In genomic region chr15:72796210-72796514, GRCh38 we compare ENCODE assay signal across 8 cellular contexts. TPM values are rescaled to one million over a fixed set of nuclear protein-coding genes. Genes with fewer than 3 reads are reported as not detected.
A peak's percentile ranks its signal among the peaks of the same experiment; 100 is the strongest.
DNase-seq lines count a peak whose midpoint lies in the region; ATAC-seq and TF ChIP-seq lines count a peak whose summit lies in the region.

No MANE protein-coding gene starts in this region.

- no peak for DNase-seq in T-helper 1 cell
- peak; percentile 50 for DNase-seq in SW480 (ENCODE audit: low spot score)
- DNase-seq in smooth muscle cell (lab: John Stamatoyannopoulos, UW; ENCODE audit: unreplicated experiment): no peak
- DNase-seq in SHP77 treated with DMSO at 0.1 percent for 48 hours (lab: John Stamatoyannopoulos, UW): no peak
- DNase-seq in prostate gland (ENCODE audit: low spot score): no peak
- DNase-seq in NCI-H2081 (lab: John Stamatoyannopoulos, UW): no peak

- no peaks in the 10 kb centered on the region for H3F3A ChIP-seq in smooth muscle cell (ENCODE audit: low read depth)

- no peak overlapping the region for H3K9ac ChIP-seq in smooth muscle cell (ENCODE audit: low read depth)

- ATAC-seq in gastroesophageal sphincter: peak; percentile 12

- TF ChIP-seq CTCF in gastroesophageal sphincter (IDR thresholded peaks at IDR 0.05): no peak
- no peak for TF ChIP-seq CTCF in smooth muscle cell (IDR thresholded peaks at IDR 0.05; ENCODE audit: borderline replicate concordance, insufficient read depth, poor library complexity, severe bottlenecking)
- TF ChIP-seq CTCF in prostate gland (IDR thresholded peaks at IDR 0.05): no peak

- peak overlapping the region in 1 of 2 donors; percentile 56 for H3K4me3 ChIP-seq in gastroesophageal sphincter
- peak overlapping the region; percentile 61 for H3K4me3 ChIP-seq in smooth muscle cell
- no peak overlapping the region for H3K4me3 ChIP-seq in prostate gland

- peaks cover 14% of the 10 kb centered on the region for H3K27me3 ChIP-seq in gastroesophageal sphincter
- no peaks in the 10 kb centered on the region for H3K27me3 ChIP-seq in smooth muscle cell (ENCODE audit: low read depth)
- no peaks in the 10 kb centered on the region for H3K27me3 ChIP-seq in prostate gland (replicated peaks; ENCODE audit: insufficient read depth)

- peak overlapping the region; percentile 57 for H3K27ac Mint-ChIP-seq in T-helper 1 cell treated with Interleukin-12 subunit alpha and Interleukin-12 subunit beta and Interleukin-4 antibody, amounts not matched to agents 30 μg/mL and 1 μg/mL, for 36 hours

- H4K20me1 ChIP-seq in smooth muscle cell (ENCODE audit: low read depth): no peaks in the 10 kb centered on the region

- peaks cover 7% of the 10 kb centered on the region for H3K4me1 Mint-ChIP-seq in T-helper 1 cell treated with Interleukin-12 subunit alpha and Interleukin-12 subunit beta and Interleukin-4 antibody, amounts not matched to agents 30 μg/mL and 1 μg/mL, for 36 hours (ENCODE audit: low read depth)

- H3K4me2 ChIP-seq in smooth muscle cell: peak overlapping the region; percentile 89

- no peaks in the 10 kb centered on the region for H3K36me3 Mint-ChIP-seq in T-helper 1 cell treated with Interleukin-12 subunit alpha and Interleukin-12 subunit beta and Interleukin-4 antibody, amounts not matched to agents 30 μg/mL and 1 μg/mL, for 36 hours (ENCODE audit: low read depth)

- H3K36me3 ChIP-seq in gastroesophageal sphincter (no peaks in the 10 kb centered on the region), smooth muscle cell (ENCODE audit: low read depth) (no peaks in the 10 kb centered on the region), prostate gland (no peaks in the 10 kb centered on the region)

- no peaks in the 10 kb centered on the region for H3K79me2 ChIP-seq in smooth muscle cell (ENCODE audit: low read depth)

- TF ChIP-seq POLR2A in gastroesophageal sphincter (IDR thresholded peaks at IDR 0.05): no peak
- no peak for TF ChIP-seq POLR2A in prostate gland (IDR thresholded peaks at IDR 0.05)

- 67 to 83% methylated on average over 4 to 7 of the region's 7 CpGs for WGBS in gastroesophageal sphincter (ENCODE audit: low coverage in 1 of 2), 2 donors
- 53% methylated on average over 7 of the region's 7 CpGs for WGBS in smooth muscle cell (ENCODE audit: low lambda C conversion rate)
- WGBS in prostate gland: 75% methylated on average over 7 of the region's 7 CpGs

- intact Hi-C loops in prostate gland (cut with DNase I): no loop called here

- H3K9me3 Mint-ChIP-seq in T-helper 1 cell treated with Interleukin-12 subunit alpha and Interleukin-12 subunit beta and Interleukin-4 antibody, amounts not matched to agents 30 μg/mL and 1 μg/mL, for 36 hours: no peaks in the 10 kb centered on the region

- H3K27ac ChIP-seq in gastroesophageal sphincter (no peak overlapping the region), smooth muscle cell (ENCODE audit: low read depth) (no peak overlapping the region), prostate gland (no peak overlapping the region)

- H3K9me3 ChIP-seq in gastroesophageal sphincter: no peaks in the 10 kb centered on the region
- H3K9me3 ChIP-seq in smooth muscle cell (replicated peaks; ENCODE audit: low read depth): no peaks in the 10 kb centered on the region
- H3K9me3 ChIP-seq in prostate gland: no peaks in the 10 kb centered on the region

- peaks cover 34% of the 10 kb centered on the region for H3K27me3 Mint-ChIP-seq in T-helper 1 cell treated with Interleukin-12 subunit alpha and Interleukin-12 subunit beta and Interleukin-4 antibody, amounts not matched to agents 30 μg/mL and 1 μg/mL, for 36 hours (ENCODE audit: low read depth)

- peaks cover 0 to 16% (median 8%) of the 10 kb centered on the region in 3 donors for H3K4me1 ChIP-seq in gastroesophageal sphincter
- no peaks in the 10 kb centered on the region for H3K4me1 ChIP-seq in smooth muscle cell (ENCODE audit: low read depth)
- H3K4me1 ChIP-seq in prostate gland (replicated peaks): no peaks in the 10 kb centered on the region

- H2AFZ ChIP-seq in smooth muscle cell (ENCODE audit: low read depth): peak overlapping the region; percentile 77

- TF ChIP-seq EP300 in gastroesophageal sphincter (IDR thresholded peaks at IDR 0.05): no peak

- peak overlapping the region; percentile 86 for H3K4me3 Mint-ChIP-seq in T-helper 1 cell treated with Interleukin-12 subunit alpha and Interleukin-12 subunit beta and Interleukin-4 antibody, amounts not matched to agents 30 μg/mL and 1 μg/mL, for 36 hours

RNA-seq across cellular contexts. Expression of gene ADPGK, which starts 12.6 kb away (rescaled TPM):
- total RNA-seq in gastroesophageal sphincter (10 to 100 TPM; 19.7 to 52.1 (median 36.1) TPM), smooth muscle cell (67.3 and 70.0 TPM in 2 replicates), prostate gland (100 to 1,000 TPM in 1 of 2 donors, 10 to 100 TPM in 1; 74.6 to 102 TPM)
- polyA plus RNA-seq in smooth muscle cell: 53.4 and 55.7 TPM in 2 replicates
